In genomic region chr21:33308586-33309490, GRCh38 we compare ENCODE assay signal across 10 cellular contexts. TPM values are rescaled to one million over a fixed set of nuclear protein-coding genes. Genes with fewer than 3 reads are reported as not detected.
DNase-seq lines count a peak whose midpoint lies in the region; ATAC-seq, FAIRE-seq and TF ChIP-seq lines count a peak whose summit lies in the region.
"Had no signal": no experiment of that assay in that cellular context is flagged by ENCODE, and none has a peak within 500 bp of the region (broad histone marks: within the 10 kb centered on the region; RNA-seq: fewer than 3 reads in every experiment).

No MANE protein-coding gene starts in this region.

- H3K4me3 ChIP-seq in SK-N-SH (ENCODE audit: low read depth in 2 of 2, low read length in 1 of 2) (no peak overlapping the region), PC-9 (no peak overlapping the region), pancreas (no peak overlapping the region)

- peaks cover 0 to 7% of the 10 kb centered on the region in 2 experiments; a peak in 2 of 4 replicates for H3K4me1 ChIP-seq in SK-N-SH (ENCODE audit: control insufficient read depth in 1 of 2, insufficient read depth in 2 of 2, low read depth in 1 of 2, low read length in 1 of 2)
- no peaks in the 10 kb centered on the region for H3K4me1 ChIP-seq in PC-9 (replicated peaks; ENCODE audit: insufficient read depth)
- H3K4me1 ChIP-seq in pancreas = no peaks in the 10 kb centered on the region

- 24% methylated on average over 6 of the region's 6 CpGs for WGBS in SK-N-SH (ENCODE audit: low lambda C conversion rate)
- 47 to 57% methylated on average over 6 of the region's 6 CpGs for WGBS in pancreas, 2 donors

- H4K20me1 ChIP-seq in SK-N-SH (ENCODE audit: insufficient read depth) = no peaks in the 10 kb centered on the region
- H4K20me1 ChIP-seq in PC-9 (ENCODE audit: insufficient read depth) = no peaks in the 10 kb centered on the region

- no peak overlapping the region for H3K27ac Mint-ChIP-seq in MCF 10A (ENCODE audit: low read depth, unreplicated experiment)
- H3K27ac Mint-ChIP-seq in activated naive CD8-positive, alpha-beta T cell treated with anti-CD3 and anti-CD28 coated beads for 36 hours = no peak overlapping the region
- H3K27ac Mint-ChIP-seq: stimulated activated effector memory CD8-positive, alpha-beta T cell treated with anti-CD3 and anti-CD28 coated beads, Interleukin-12 subunit alpha, Interleukin-12 subunit beta, amount 100 ng/mL, for 72 hours had no signal

- intact Hi-C loops in MCF 10A (cut with micrococcal nuclease) (no loop called here), PC-9 (cut with micrococcal nuclease; ENCODE audit: unreplicated experiment) (no loop called here), pancreas (cut with DNase I) (no loop called here)

- H3K27me3 ChIP-seq in SK-N-SH (ENCODE audit: insufficient read depth) (no peaks in the 10 kb centered on the region), PC-9 (ENCODE audit: insufficient read depth, low read depth) (no peaks in the 10 kb centered on the region), pancreas (no peaks in the 10 kb centered on the region)

- H3K36me3 Mint-ChIP-seq in MCF 10A (ENCODE audit: insufficient read depth, unreplicated experiment) = no peaks in the 10 kb centered on the region
- no peaks in the 10 kb centered on the region for H3K36me3 Mint-ChIP-seq in activated naive CD8-positive, alpha-beta T cell treated with anti-CD3 and anti-CD28 coated beads for 36 hours
- H3K36me3 Mint-ChIP-seq: stimulated activated effector memory CD8-positive, alpha-beta T cell treated with anti-CD3 and anti-CD28 coated beads, Interleukin-12 subunit alpha, Interleukin-12 subunit beta, amount 100 ng/mL, for 72 hours had no signal

- H3K9me3 ChIP-seq in SK-N-SH = peaks cover 7% of the 10 kb centered on the region; the same call in 1 of the 2 replicates
- no peaks in the 10 kb centered on the region for H3K9me3 ChIP-seq in PC-9 (ENCODE audit: insufficient read depth, low read depth)
- no peaks in the 10 kb centered on the region for H3K9me3 ChIP-seq in pancreas

- H3K9ac ChIP-seq in SK-N-SH = no peak overlapping the region

- no peak for TF ChIP-seq POLR2A in GM12892 (IDR thresholded peaks at IDR 0.05; ENCODE audit: low read depth, low read length)

- H3F3A ChIP-seq in SK-N-SH (replicated peaks; ENCODE audit: insufficient read depth) (no peaks in the 10 kb centered on the region), PC-9 (ENCODE audit: insufficient read depth, low read depth) (no peaks in the 10 kb centered on the region)

- TF ChIP-seq RAD21 in SK-N-SH (IDR thresholded peaks at IDR 0.05; ENCODE audit: low read length) = no peak; the same call in 1 of the 2 replicates

- H2AFZ ChIP-seq in SK-N-SH (ENCODE audit: low read depth) (no peak overlapping the region), PC-9 (no peak overlapping the region)

- in situ Hi-C loops in KBM-7 (cut with MboI; ENCODE audit: low pct_unique_long_range_greater_than_20kb, low sequenced_read_pairs) = no loop called here

- TF ChIP-seq CTCF in SK-N-SH (IDR thresholded peaks at IDR 0.05) (no peak), MCF 10A (IDR thresholded peaks at IDR 0.05; ENCODE audit: unreplicated experiment) (no peak), PC-9 (conservative IDR thresholded peaks at IDR 0.05) (no peak), pancreas (IDR thresholded peaks at IDR 0.05) (no peak)

- H3K27ac ChIP-seq in SK-N-SH (ENCODE audit: low read depth in 2 of 2, low read length in 1 of 2) (peak overlapping the region in 1 of 2 experiments; percentile 58; a peak in 2 of 4 replicates), PC-9 (no peak overlapping the region), pancreas (no peak overlapping the region)

- H3K36me3 ChIP-seq in SK-N-SH (replicated peaks in 1 of 2; ENCODE audit: control insufficient read depth in 1 of 2, insufficient read depth in 2 of 2, low read length in 1 of 2) = no peaks in the 10 kb centered on the region
- no peaks in the 10 kb centered on the region for H3K36me3 ChIP-seq in PC-9 (ENCODE audit: low read depth)
- H3K36me3 ChIP-seq in pancreas = no peaks in the 10 kb centered on the region

- no peak overlapping the region for H3K4me2 ChIP-seq in SK-N-SH
- no peak overlapping the region for H3K4me2 ChIP-seq in PC-9

- POLR2A ChIA-PET in SK-N-SH (lab: Yijun Ruan, JAX) (interaction anchor here (1.1 to 1.2 kb wide), 2 partner anchors 16 to 171 kb away, joined by 4 to 5 read pairs; partner anchors contain the start of genes IFNAR1 and TMEM50B), MCF 10A (lab: Yijun Ruan, JAX) (interaction anchor here (1.2 kb wide), 1 partner anchor 16 kb away, joined by 3 read pairs; the partner anchor contains the start of gene IFNAR1), PC-9 (lab: Charles Lee; ENCODE audit: unreplicated experiment) (no interaction called here)

- FAIRE-seq in GM12892 (lab: Jason Lieb, UNC) = peak; percentile 99
- FAIRE-seq in pancreas (lab: Jason Lieb, UNC) = no peak

- no peaks in the 10 kb centered on the region for H3K27me3 Mint-ChIP-seq in MCF 10A (ENCODE audit: insufficient read depth, unreplicated experiment)
- H3K27me3 Mint-ChIP-seq in activated naive CD8-positive, alpha-beta T cell treated with anti-CD3 and anti-CD28 coated beads for 36 hours = no peaks in the 10 kb centered on the region

- no peak for DNase-seq in GM12892 (ENCODE audit: insufficient read length)
- DNase-seq in KBM-7 = peak; percentile 88
- DNase-seq in SK-N-SH = peak; percentile 47
- no peak for DNase-seq in MCF 10A (ENCODE audit: unreplicated experiment)
- DNase-seq in activated naive CD8-positive, alpha-beta T cell treated with anti-CD3 and anti-CD28 coated beads for 36 hours = no peak
- no peak for DNase-seq in PC-9
- no peak for DNase-seq in pancreas

- H3K4me3 Mint-ChIP-seq in MCF 10A (ENCODE audit: unreplicated experiment) = no peak overlapping the region
- no peak overlapping the region for H3K4me3 Mint-ChIP-seq in activated naive CD8-positive, alpha-beta T cell treated with anti-CD3 and anti-CD28 coated beads for 36 hours
- H3K4me3 Mint-ChIP-seq: stimulated activated effector memory CD8-positive, alpha-beta T cell treated with anti-CD3 and anti-CD28 coated beads, Interleukin-12 subunit alpha, Interleukin-12 subunit beta, amount 100 ng/mL, for 72 hours had no signal

- H3K4me1 Mint-ChIP-seq in MCF 10A (ENCODE audit: insufficient read depth, unreplicated experiment) = no peaks in the 10 kb centered on the region
- H3K4me1 Mint-ChIP-seq in activated naive CD8-positive, alpha-beta T cell treated with anti-CD3 and anti-CD28 coated beads for 36 hours = peaks cover 5% of the 10 kb centered on the region

- no TSS peak for BruUV-seq in MCF 10A (replicated peaks; lab: Mats Ljungman, UMichigan)
- no TSS peak for BruUV-seq in PC-9 (replicated peaks; lab: Mats Ljungman, UMichigan)

- peak; percentile 88 for ATAC-seq in GM21529 (IDR thresholded peaks at IDR 0.05; ENCODE audit: unreplicated experiment)
- ATAC-seq in pancreas = no peak
- ATAC-seq: Panc1; stimulated activated effector memory CD8-positive, alpha-beta T cell treated with anti-CD3 and anti-CD28 coated beads, Interleukin-12 subunit alpha, Interleukin-12 subunit beta, amount 100 ng/mL, for 72 hours had no signal

- peak in 1 of 2 experiments; percentile 47; a peak in 2 of 4 replicates for TF ChIP-seq EP300 in SK-N-SH (IDR thresholded peaks at IDR 0.05; ENCODE audit: borderline replicate concordance in 1 of 2, low read depth in 1 of 2, low read length in 1 of 2)

- no peaks in the 10 kb centered on the region for H3K9me2 ChIP-seq in SK-N-SH
- no peaks in the 10 kb centered on the region for H3K9me2 ChIP-seq in PC-9 (ENCODE audit: insufficient read depth)

- H3K79me2 ChIP-seq in SK-N-SH (ENCODE audit: insufficient read depth) (no peaks in the 10 kb centered on the region), PC-9 (ENCODE audit: low read depth) (no peaks in the 10 kb centered on the region)

- no peaks in the 10 kb centered on the region for H3K9me3 Mint-ChIP-seq in MCF 10A (ENCODE audit: unreplicated experiment)
- H3K9me3 Mint-ChIP-seq in activated naive CD8-positive, alpha-beta T cell treated with anti-CD3 and anti-CD28 coated beads for 36 hours = peaks cover 3% of the 10 kb centered on the region
- H3K9me3 Mint-ChIP-seq: stimulated activated effector memory CD8-positive, alpha-beta T cell treated with anti-CD3 and anti-CD28 coated beads, Interleukin-12 subunit alpha, Interleukin-12 subunit beta, amount 100 ng/mL, for 72 hours had no signal

- CTCF ChIA-PET in SK-N-SH (lab: Yijun Ruan, JAX) (interaction anchor here (0.7 to 1.7 kb wide), 9 partner anchors 9 to 109 kb away, joined by 3 to 5 read pairs (median 3); partner anchors contain the start of gene IFNAR2), MCF 10A (lab: Yijun Ruan, JAX) (interaction anchor here (0.6 to 0.7 kb wide), 3 partner anchors 82 to 448 kb away, joined by 3 read pairs; no protein-coding TSS in a partner anchor), PC-9 (lab: Charles Lee) (no interaction called here)

TF ChIP-seq in SK-N-SH, 30 proteins besides CTCF, POLR2A, EP300 and RAD21 (continues in another document):
- 0 out of 2 replicates have a peak, but pooled peaks have one; percentile 26 for TF ChIP-seq FOXJ3 (CRISPR knock-in tag; IDR thresholded peaks at IDR 0.05)
- TF ChIP-seq IRF3 (IDR thresholded peaks at IDR 0.05; ENCODE audit: low read depth, low read length) = no peak

RNA-seq across cellular contexts. Expression of gene IFNAR1, which starts 15.9 kb away (rescaled TPM):
- polyA plus RNA-seq in GM12892 (2012; ENCODE audit: missing spikeins) = 11.6 TPM
- 7.9 and 12.2 TPM in 2 replicates for polyA plus RNA-seq in SK-N-SH (2012; rRNA removed)
- polyA plus RNA-seq in SK-N-SH (2012; cell fraction: cytosol; rRNA removed) = 14.6 and 17.7 TPM in 2 replicates
- polyA plus RNA-seq in SK-N-SH (2012; cell fraction: nucleus; rRNA removed) = 2.5 and 5.2 TPM in 2 replicates
- total RNA-seq in MCF 10A (2022) = 30.0 and 35.5 TPM in 2 replicates
- total RNA-seq in activated naive CD8-positive, alpha-beta T cell treated with anti-CD3 and anti-CD28 coated beads for 36 hours = 10 to 100 TPM; 32.3 to 34.7 TPM
- total RNA-seq in PC-9 (2021) = 24.2 and 25.5 TPM in 2 replicates
- total RNA-seq in pancreas = 10 to 100 TPM; 21.4 to 48.5 (median 27.6) TPM
- polyA plus RNA-seq in pancreas = 1 to 10 TPM; 7.5 to 9.6 TPM

RNA-seq across cellular contexts. Expression of gene IL10RB, which starts 42.7 kb away (rescaled TPM):
- polyA plus RNA-seq in GM12892 (2012; ENCODE audit: missing spikeins) = 31.1 TPM
- polyA plus RNA-seq in SK-N-SH (2012; rRNA removed) = 19.8 and 20.1 TPM in 2 replicates
- 21.6 and 22.8 TPM in 2 replicates for polyA plus RNA-seq in SK-N-SH (2012; cell fraction: cytosol; rRNA removed)
- 7.4 and 11.5 TPM in 2 replicates for polyA plus RNA-seq in SK-N-SH (2012; cell fraction: nucleus; rRNA removed)
- 23.2 and 26.3 TPM in 2 replicates for total RNA-seq in MCF 10A (2022)
- total RNA-seq in activated naive CD8-positive, alpha-beta T cell treated with anti-CD3 and anti-CD28 coated beads for 36 hours = 10 to 100 TPM; 25.3 to 25.9 TPM
- 18.3 and 23.1 TPM in 2 replicates for total RNA-seq in PC-9 (2021)
- 10 to 100 TPM; 11.9 to 25.1 (median 14.8) TPM for total RNA-seq in pancreas
- polyA plus RNA-seq in pancreas = 10 to 100 TPM; 12.2 to 14.8 TPM

Comparison
In these comparisons a context has a peak if more than half of its experiments do, and no peak if none do; other contexts are left out.
1. DNase-seq: peak in KBM-7 (single experiment) and SK-N-SH (single experiment); none in GM12892 (single experiment), MCF 10A (single experiment), activated naive CD8-positive, alpha-beta T cell treated with anti-CD3 and anti-CD28 coated beads for 36 hours (single experiment), PC-9 (0 of 2) and pancreas (0 of 6).